In genomic region chr2:37219046-37219445, GRCh38 we compare ENCODE assay signal across 22 cellular contexts. TPM values are rescaled to one million over a fixed set of nuclear protein-coding genes. Genes with fewer than 3 reads are reported as not detected.
DNase-seq lines count a peak whose midpoint lies in the region; ATAC-seq, FAIRE-seq and TF ChIP-seq lines count a peak whose summit lies in the region.
"Had no signal": no experiment of that assay in that cellular context is flagged by ENCODE, and none has a peak within 500 bp of the region (broad histone marks: within the 10 kb centered on the region; RNA-seq: fewer than 3 reads in every experiment).

No MANE protein-coding gene starts in this region.

- H3K4me2 ChIP-seq in H9 (ENCODE audit: insufficient read depth, insufficient read length, low read length), result no peak overlapping the region
- no peak overlapping the region for H3K4me2 ChIP-seq in GM12878 (ENCODE audit: control insufficient read depth, insufficient read depth)
- H3K4me2 ChIP-seq in hepatocyte, result no peak overlapping the region
- H3K4me2 ChIP-seq: A549 had no signal

- no peak overlapping the region for H4K5ac ChIP-seq in H9 (ENCODE audit: insufficient read length, low read depth, low read length)

- H3K27me3 Mint-ChIP-seq in H9 (ENCODE audit: low read depth), result no peaks in the 10 kb centered on the region

- TF ChIP-seq CTCF in H9 (conservative IDR thresholded peaks at IDR 0.05) (no peak), GM12878 (IDR thresholded peaks at IDR 0.05 in 2 of 3, conservative IDR thresholded peaks at IDR 0.05 in 1 of 3; ENCODE audit: control insufficient read depth in 2 of 3, extremely low read depth in 1 of 3, insufficient read depth in 1 of 3, low read depth in 3 of 3, low read length in 3 of 3) (no peak), hepatocyte (IDR thresholded peaks at IDR 0.05; ENCODE audit: poor library complexity) (no peak), suprapubic skin (IDR thresholded peaks at IDR 0.05) (no peak)

- H3K56ac ChIP-seq in H9 (ENCODE audit: insufficient read length, low read depth, low read length), result no peak overlapping the region

- no peak overlapping the region for H3K18ac ChIP-seq in H9 (ENCODE audit: insufficient read length, low read depth, low read length)

- no peak overlapping the region for H3K4ac ChIP-seq in H9 (ENCODE audit: low read depth, low read length)

- H3K14ac ChIP-seq in H9 (ENCODE audit: insufficient read depth, low read length), result no peak overlapping the region

- H4K20me1 ChIP-seq in H9 (ENCODE audit: control insufficient read depth, insufficient read depth, insufficient read length), result no peaks in the 10 kb centered on the region
- H4K20me1 ChIP-seq in GM12878 (ENCODE audit: control insufficient read depth, insufficient read depth), result no peaks in the 10 kb centered on the region
- H4K20me1 ChIP-seq in hepatocyte (ENCODE audit: insufficient read depth, poor library complexity, severe bottlenecking), result no peaks in the 10 kb centered on the region

- SMC1A ChIA-PET in GM12878 (lab: Charles Lee; ENCODE audit: uncharacterized antibody, unreplicated experiment), result interaction anchor here (0.6 to 1.1 kb wide), 2 partner anchors 18 to 1157 kb away, joined by 3 read pairs; no protein-coding TSS in a partner anchor

- H3T11ph ChIP-seq in H9 (ENCODE audit: low read length), result no peak overlapping the region

- H3K27ac ChIP-seq in H9 (ENCODE audit: insufficient read length, low read depth, low read length) (no peak overlapping the region), GM12878 (ENCODE audit: control insufficient read depth, insufficient read depth) (no peak overlapping the region), hepatocyte (peak overlapping the region; percentile 25), suprapubic skin (peak overlapping the region; percentile 45)
- H3K27ac ChIP-seq: A549, SJSA1 had no signal

- H2BK5ac ChIP-seq in H9 (ENCODE audit: insufficient read length, low read length), result peak overlapping the region; percentile 80

- peaks cover 17 to 23% of the 10 kb centered on the region in 2 experiments for H3K4me1 Mint-ChIP-seq in H9

- H3K4me1 ChIP-seq in H9 (ENCODE audit: insufficient read depth, low read length), result no peaks in the 10 kb centered on the region
- no peaks in the 10 kb centered on the region; the same call in 1 of the 2 replicates for H3K4me1 ChIP-seq in GM12878 (ENCODE audit: control insufficient read depth, insufficient read depth, low read length)
- H3K4me1 ChIP-seq in hepatocyte (ENCODE audit: insufficient read depth), result no peaks in the 10 kb centered on the region
- H3K4me1 ChIP-seq in suprapubic skin, result peaks cover 14% of the 10 kb centered on the region
- H3K4me1 ChIP-seq: SJSA1 had no signal

- CTCF ChIA-PET in GM12878 (lab: Yijun Ruan, JAX), result interaction anchor here (0.8 to 1.7 kb wide), 4 partner anchors 12 to 449 kb away, joined by 3 to 4 read pairs (median 3); no protein-coding TSS in a partner anchor

- H3K27ac Mint-ChIP-seq in H9, result peak overlapping the region in 2 of 3 experiments; percentile 75 to 78; a peak in 4 of 7 replicates

- no peak for TF ChIP-seq POLR2A in GM12878 (IDR thresholded peaks at IDR 0.05; ENCODE audit: low read depth, low read length)
- no peak for TF ChIP-seq POLR2A in suprapubic skin (IDR thresholded peaks at IDR 0.05)

- H3K79me2 ChIP-seq in H9 (ENCODE audit: insufficient read depth, low read length), result peaks cover 11% of the 10 kb centered on the region; the same call in 1 of the 2 replicates
- peaks cover 4% of the 10 kb centered on the region for H3K79me2 ChIP-seq in GM12878 (ENCODE audit: control insufficient read depth, insufficient read depth, low read length)
- peaks cover 16% of the 10 kb centered on the region for H3K79me2 ChIP-seq in hepatocyte

- H2AK5ac ChIP-seq in H9 (ENCODE audit: insufficient read length, low read length), result no peak overlapping the region

- POLR2A ChIA-PET in GM12878 (lab: Charles Lee), result no interaction called here

- H3K9ac ChIP-seq in H9 (ENCODE audit: extremely low read depth, insufficient read length, low read length) (no peak overlapping the region), GM12878 (ENCODE audit: control insufficient read depth, insufficient read depth, low read length) (no peak overlapping the region)

- H3K79me1 ChIP-seq in H9 (ENCODE audit: insufficient read depth, low read depth, low read length, poor library complexity, severe bottlenecking), result peaks cover 5% of the 10 kb centered on the region

- RAD21 ChIA-PET in GM12878 (lab: Charles Lee; ENCODE audit: unreplicated experiment), result no interaction called here

- no peaks in the 10 kb centered on the region for H3K9me2 ChIP-seq in hepatocyte (replicated peaks; ENCODE audit: insufficient read depth)

- H3K23me2 ChIP-seq in H9 (ENCODE audit: insufficient read length, low read depth, low read length, poor library complexity, severe bottlenecking), result no peaks in the 10 kb centered on the region

- TF ChIP-seq EP300 in GM12878 (IDR thresholded peaks at IDR 0.05; ENCODE audit: borderline replicate concordance in 1 of 2, control insufficient read depth in 1 of 2, low read depth in 2 of 2, low read length in 2 of 2) (no peak), suprapubic skin (IDR thresholded peaks at IDR 0.05) (no peak)

- H3K9me3 ChIP-seq in H9 (ENCODE audit: control insufficient read depth, low read depth, low read length), result no peaks in the 10 kb centered on the region
- no peaks in the 10 kb centered on the region for H3K9me3 ChIP-seq in GM12878 (replicated peaks; ENCODE audit: control insufficient read depth, insufficient read depth, low read length)
- no peaks in the 10 kb centered on the region for H3K9me3 ChIP-seq in hepatocyte (ENCODE audit: low read depth)
- H3K9me3 ChIP-seq in suprapubic skin, result no peaks in the 10 kb centered on the region
- H3K9me3 ChIP-seq: A549, BE2C, MG63, SJSA1 had no signal

- DNase-seq in H9 (no peak), GM12878 (ENCODE audit: low read depth, low spot score) (no peak), hepatocyte (ENCODE audit: low spot score) (peak; percentile 11), suprapubic skin (ENCODE audit: low spot score in 2 of 2) (no peak), posterior cingulate gyrus (no peak)
- no peak for DNase-seq in stimulated activated CD4-positive, alpha-beta T cell treated with anti-CD3 and anti-CD28 coated beads, Interleukin-4, amount 100 ng/mL, for 1 hour
- DNase-seq: BE2C, DMS79, Kasumi-1, MG63, NCI-H1417, NCI-H1694 treated with DMSO at 0.1 percent for 48 hours, NCI-H2081 treated with DMSO at 0.1 percent for 48 hours, NCI-H446, NCI-H526, OCI-M1 had no signal

- H3K27me3 ChIP-seq in H9 (ENCODE audit: insufficient read depth, low read length) (no peaks in the 10 kb centered on the region), GM12878 (replicated peaks in 1 of 2; ENCODE audit: control insufficient read depth in 2 of 2, insufficient read depth in 2 of 2, low read length in 1 of 2) (no peaks in the 10 kb centered on the region), hepatocyte (no peaks in the 10 kb centered on the region), suprapubic skin (no peaks in the 10 kb centered on the region)
- H3K27me3 ChIP-seq: BE2C, MG63, SJSA1 had no signal

- WGBS in H9 (ENCODE audit: extremely low coverage, insufficient read length, low lambda C conversion rate), result no CpG with 5 or more reads among the region's 4 CpGs
- 100% methylated on average over 4 of the region's 4 CpGs for WGBS in GM12878 (ENCODE audit: insufficient coverage, insufficient replicate concordance, low lambda C conversion rate, missing lambda C conversion rate)
- 87% methylated on average over 4 of the region's 4 CpGs for WGBS in hepatocyte (ENCODE audit: low lambda C conversion rate, missing lambda C conversion rate)
- 49% methylated on average over 4 of the region's 4 CpGs for WGBS in suprapubic skin

- FAIRE-seq in GM12878 (lab: Jason Lieb, UNC), result peak; percentile 13
- FAIRE-seq: A549, RCC 7860 had no signal

- H3K36me3 ChIP-seq in GM12878 (ENCODE audit: control insufficient read depth in 2 of 2, insufficient read depth in 2 of 2, low read length in 1 of 2) (peaks cover 7 to 23% of the 10 kb centered on the region in 2 experiments), hepatocyte (replicated peaks; ENCODE audit: insufficient read depth, low read depth) (no peaks in the 10 kb centered on the region), suprapubic skin (peaks cover 68% of the 10 kb centered on the region)

- H3K36me3 Mint-ChIP-seq in H9 (ENCODE audit: insufficient read depth in 1 of 3, low read depth in 3 of 3), result peaks cover 74 to 94% (median 92%) of the 10 kb centered on the region in 3 experiments

- H2AFZ ChIP-seq in H9 (ENCODE audit: low read length) (no peak overlapping the region), GM12878 (ENCODE audit: control insufficient read depth, low read depth, low read length) (no peak overlapping the region), hepatocyte (no peak overlapping the region)

- H3K9me3 Mint-ChIP-seq in H9, result no peaks in the 10 kb centered on the region

- no peak overlapping the region for H3K4me3 Mint-ChIP-seq in H9

- no peak overlapping the region for H3K4me3 ChIP-seq in GM12878
- H3K4me3 ChIP-seq in hepatocyte, result no peak overlapping the region
- H3K4me3 ChIP-seq in suprapubic skin, result no peak overlapping the region
- H3K4me3 ChIP-seq: A549, MG63, SJSA1 had no signal

- BruUV-seq in GM12878 (replicated peaks; lab: Mats Ljungman, UMichigan), result no TSS peak

- in situ Hi-C loops in GM12878 (cut with MboI), result no loop called here

- no peak overlapping the region for H2BK20ac ChIP-seq in H9 (ENCODE audit: low read depth, low read length, poor library complexity, severe bottlenecking)

- H2BK12ac ChIP-seq in H9 (ENCODE audit: insufficient read length, low read depth, low read length), result no peak overlapping the region

- no peak for TF ChIP-seq RAD21 in GM12878 (IDR thresholded peaks at IDR 0.05; ENCODE audit: insufficient read depth, low read depth, low read length)

- no peak overlapping the region for H3K23ac ChIP-seq in H9 (ENCODE audit: insufficient read length, low read depth, low read length)

- no peak overlapping the region for H2BK15ac ChIP-seq in H9 (ENCODE audit: low read depth, low read length)

- no peak for ATAC-seq in GM12878
- no peak for ATAC-seq in GM19324 (IDR thresholded peaks at IDR 0.05; ENCODE audit: low FRiP score, unreplicated experiment)
- ATAC-seq: A549, HCT116, Right ventricle myocardium inferior had no signal

- intact Hi-C loops in GM12878 (cut with micrococcal nuclease; ENCODE audit: unreplicated experiment) (no loop called here), posterior cingulate gyrus (cut with DNase I) (no loop called here)

- H2BK120ac ChIP-seq in H9 (ENCODE audit: low read depth, low read length, poor library complexity, severe bottlenecking), result no peak overlapping the region

- no peak overlapping the region for H4K8ac ChIP-seq in H9 (replicated peaks; ENCODE audit: insufficient read length, low read depth, low read length)

- H4K91ac ChIP-seq in H9 (ENCODE audit: insufficient read length, low read depth, low read length), result no peak overlapping the region

RNA-seq across cellular contexts. Expression of gene CEBPZ, which starts 12.3 kb away (rescaled TPM):
- total RNA-seq in H9 (2021), result 252 and 281 TPM in 2 replicates
- total RNA-seq in GM12878 (2013; cell fraction: nucleolus; rRNA removed), result 63.8 and 68.2 TPM in 2 replicates
- 38.0 and 46.3 TPM in 2 replicates for total RNA-seq in GM12878 (2014; rRNA removed)
- total RNA-seq in GM12878 (2014; rRNA removed; fragmentation: Illumina TruSeq; extraction: Trizol), result 77.3 and 89.2 TPM in 2 replicates
- 57.6 and 62.0 TPM in 2 replicates for total RNA-seq in GM12878 (2021)
- polyA plus RNA-seq in GM12878 (2011; ENCODE audit: low read depth), result 30.7 TPM
- 29.4 and 48.4 TPM in 2 replicates for polyA plus RNA-seq in GM12878 (2011; rRNA removed)
- polyA plus RNA-seq in GM12878 (2011; cell fraction: cytosol; rRNA removed), result 7.6 and 8.6 TPM in 2 replicates
- 14.6 and 20.9 TPM in 2 replicates for polyA plus RNA-seq in GM12878 (2011; cell fraction: nucleus; rRNA removed)
- 37.7 and 42.8 TPM in 2 replicates for polyA plus RNA-seq in GM12878 (2012)
- polyA plus RNA-seq in GM12878 (2014; fragmentation: Illumina TruSeq; extraction: Trizol), result 60.1 and 76.4 TPM in 2 replicates
- 10 to 100 TPM; 38.2 to 69.6 TPM for polyA plus RNA-seq in GM12878 (2014; fragmentation: Nextera tagmentation; extraction: Ambion mirVana)
- 33.0 and 36.1 TPM in 2 replicates for polyA plus RNA-seq in GM12878 (2014; rRNA removed)
- polyA plus RNA-seq in GM12878 (2016; fragmentation: Nextera tagmentation; extraction: Ambion mirVana), result 10 to 100 TPM; 43.2 to 55.7 TPM
- 20.3 and 30.2 TPM in 2 replicates for polyA minus RNA-seq in GM12878 (2011; rRNA and poly(A)+ RNA removed)
- 9.1 and 13.0 TPM in 2 replicates for polyA minus RNA-seq in GM12878 (2011; cell fraction: cytosol; rRNA and poly(A)+ RNA removed)
- polyA minus RNA-seq in GM12878 (2011; cell fraction: nucleus; rRNA and poly(A)+ RNA removed), result 17.2 and 18.6 TPM in 2 replicates
- total RNA-seq in hepatocyte, result 40.3 and 49.7 TPM in 2 replicates
- 15.4 and 21.5 TPM in 2 replicates for polyA plus RNA-seq in hepatocyte
- total RNA-seq in suprapubic skin, result 10 to 100 TPM; 29.5 to 34.9 (median 32.1) TPM

RNA-seq across cellular contexts. Expression of gene NDUFAF7, which starts 12.4 kb away (rescaled TPM):
- 103 and 108 TPM in 2 replicates for total RNA-seq in H9 (2021)
- total RNA-seq in GM12878 (2013; cell fraction: nucleolus; rRNA removed), result 50.1 and 55.2 TPM in 2 replicates
- total RNA-seq in GM12878 (2014; rRNA removed), result 16.6 and 22.0 TPM in 2 replicates
- 25.3 and 26.6 TPM in 2 replicates for total RNA-seq in GM12878 (2014; rRNA removed; fragmentation: Illumina TruSeq; extraction: Trizol)
- total RNA-seq in GM12878 (2021), result 17.1 and 21.1 TPM in 2 replicates
- 14.5 TPM for polyA plus RNA-seq in GM12878 (2011; ENCODE audit: low read depth)
- polyA plus RNA-seq in GM12878 (2011; rRNA removed), result 39.5 and 57.4 TPM in 2 replicates
- 20.7 and 26.2 TPM in 2 replicates for polyA plus RNA-seq in GM12878 (2011; cell fraction: cytosol; rRNA removed)
- polyA plus RNA-seq in GM12878 (2011; cell fraction: nucleus; rRNA removed), result 61.1 and 71.0 TPM in 2 replicates
- 15.2 and 16.1 TPM in 2 replicates for polyA plus RNA-seq in GM12878 (2012)
- 26.6 and 31.2 TPM in 2 replicates for polyA plus RNA-seq in GM12878 (2014; fragmentation: Illumina TruSeq; extraction: Trizol)
- polyA plus RNA-seq in GM12878 (2014; fragmentation: Nextera tagmentation; extraction: Ambion mirVana), result 10 to 100 TPM; 18.3 to 25.0 TPM
- polyA plus RNA-seq in GM12878 (2014; rRNA removed), result 21.2 and 30.0 TPM in 2 replicates
- 10 to 100 TPM; 23.2 to 23.6 TPM for polyA plus RNA-seq in GM12878 (2016; fragmentation: Nextera tagmentation; extraction: Ambion mirVana)
- 18.0 and 20.8 TPM in 2 replicates for polyA minus RNA-seq in GM12878 (2011; rRNA and poly(A)+ RNA removed)
- 6.2 and 6.9 TPM in 2 replicates for polyA minus RNA-seq in GM12878 (2011; cell fraction: cytosol; rRNA and poly(A)+ RNA removed)
- 11.5 and 13.9 TPM in 2 replicates for polyA minus RNA-seq in GM12878 (2011; cell fraction: nucleus; rRNA and poly(A)+ RNA removed)
- total RNA-seq in hepatocyte, result 14.7 and 17.7 TPM in 2 replicates
- 11.8 and 17.1 TPM in 2 replicates for polyA plus RNA-seq in hepatocyte
- 10 to 100 TPM in 3 of 4 donors, 1 to 10 TPM in 1; 9.8 to 20.8 (median 12.3) TPM for total RNA-seq in suprapubic skin

RNA-seq across cellular contexts. Expression of gene CEBPZOS, which starts 22.8 kb away (rescaled TPM):
- total RNA-seq in H9 (2021) (0.64 and 1.5 TPM in 2 replicates), GM12878 (2014; rRNA removed) (28.1 and 31.2 TPM in 2 replicates), GM12878 (2014; rRNA removed; fragmentation: Illumina TruSeq; extraction: Trizol) (26.5 and 27.1 TPM in 2 replicates), GM12878 (2021) (32.1 and 33.2 TPM in 2 replicates), hepatocyte (11.0 and 14.8 TPM in 2 replicates), suprapubic skin (10 to 100 TPM; 16.3 to 33.6 (median 20.1) TPM)
- total RNA-seq in GM12878 (2013; cell fraction: nucleolus; rRNA removed), result 38.8 and 41.9 TPM in 2 replicates
- 19.9 TPM for polyA plus RNA-seq in GM12878 (2011; ENCODE audit: low read depth)
- polyA plus RNA-seq in GM12878 (2011; rRNA removed) (47.8 and 73.5 TPM in 2 replicates), GM12878 (2014; fragmentation: Illumina TruSeq; extraction: Trizol) (41.3 and 46.2 TPM in 2 replicates), GM12878 (2014; fragmentation: Nextera tagmentation; extraction: Ambion mirVana) (10 to 100 TPM; 22.9 to 50.8 TPM), GM12878 (2014; rRNA removed) (44.3 and 48.5 TPM in 2 replicates), GM12878 (2016; fragmentation: Nextera tagmentation; extraction: Ambion mirVana) (10 to 100 TPM; 36.8 to 47.9 TPM), hepatocyte (13.7 and 17.1 TPM in 2 replicates)
- 25.4 and 29.8 TPM in 2 replicates for polyA plus RNA-seq in GM12878 (2011; cell fraction: cytosol; rRNA removed)
- 15.9 and 16.6 TPM in 2 replicates for polyA plus RNA-seq in GM12878 (2011; cell fraction: nucleus; rRNA removed)
- 24.8 and 30.7 TPM in 2 replicates for polyA plus RNA-seq in GM12878 (2012)
- 12.5 and 15.9 TPM in 2 replicates for polyA minus RNA-seq in GM12878 (2011; rRNA and poly(A)+ RNA removed)
- polyA minus RNA-seq in GM12878 (2011; cell fraction: cytosol; rRNA and poly(A)+ RNA removed), result 3.5 and 7.3 TPM in 2 replicates
- 8.2 and 18.1 TPM in 2 replicates for polyA minus RNA-seq in GM12878 (2011; cell fraction: nucleus; rRNA and poly(A)+ RNA removed)

RNA-seq across cellular contexts. Expression of gene SULT6B1, which starts 30.6 kb away (rescaled TPM):
- total RNA-seq in H9 (2021) (not detected in 2 replicates), GM12878 (2014; rRNA removed) (not detected in 2 replicates), GM12878 (2014; rRNA removed; fragmentation: Illumina TruSeq; extraction: Trizol) (not detected in 2 replicates), GM12878 (2021) (not detected in 2 replicates), hepatocyte (not detected in 2 replicates), suprapubic skin (not detected)
- total RNA-seq in GM12878 (2013; cell fraction: nucleolus; rRNA removed), result not detected in 2 replicates
- not detected for polyA plus RNA-seq in GM12878 (2011; ENCODE audit: low read depth)
- polyA plus RNA-seq in GM12878 (2011; rRNA removed) (not detected in 2 replicates), GM12878 (2014; fragmentation: Illumina TruSeq; extraction: Trizol) (not detected in 2 replicates), GM12878 (2014; fragmentation: Nextera tagmentation; extraction: Ambion mirVana) (not detected), GM12878 (2014; rRNA removed) (not detected in 2 replicates), GM12878 (2016; fragmentation: Nextera tagmentation; extraction: Ambion mirVana) (not detected), hepatocyte (not detected in 2 replicates)
- not detected in 2 replicates for polyA plus RNA-seq in GM12878 (2011; cell fraction: cytosol; rRNA removed)
- not detected in 2 replicates for polyA plus RNA-seq in GM12878 (2011; cell fraction: nucleus; rRNA removed)
- polyA plus RNA-seq in GM12878 (2012), result not detected in 2 replicates
- not detected in 2 replicates for polyA minus RNA-seq in GM12878 (2011; rRNA and poly(A)+ RNA removed)
- not detected in 2 replicates for polyA minus RNA-seq in GM12878 (2011; cell fraction: cytosol; rRNA and poly(A)+ RNA removed)
- not detected in 2 replicates for polyA minus RNA-seq in GM12878 (2011; cell fraction: nucleus; rRNA and poly(A)+ RNA removed)
- total RNA-seq: Right ventricle myocardium inferior had no signal
- polyA plus RNA-seq: A549 had no signal

Comparison
In these comparisons a context has a peak if more than half of its experiments do, and no peak if none do; other contexts are left out.
1. H3K27ac ChIP-seq: peak in hepatocyte (single experiment) and suprapubic skin (single experiment); none in H9 (single experiment) and GM12878 (single experiment).